Comparison of ENCODE assay signal across 8 cellular contexts in genomic region chr17:7330099-7331015, GRCh38. TPM values are rescaled to one million over a fixed set of nuclear protein-coding genes. Genes with fewer than 3 reads are reported as not detected.
DNase-seq lines count a peak whose midpoint lies in the region; ATAC-seq and TF ChIP-seq lines count a peak whose summit lies in the region.

No MANE protein-coding gene starts in this region.

- POLR2A ChIA-PET in activated CD4-positive, alpha-beta T cell treated with anti-CD3 and anti-CD28 coated beads, Interleukin-2, amount 10 ng/mL, durations not matched to agents 7 days and 5 days (lab: Charles Lee): interaction anchor here (1.1 kb wide), 2 partner anchors 9 to 16 kb away, joined by 3 to 6 read pairs; partner anchors contain the start of gene GPS2

- WGBS in right lobe of liver (ENCODE audit: insufficient coverage, low coverage, low lambda C conversion rate, missing lambda C conversion rate): 61% methylated on average over 7 of the region's 42 CpGs

- H3K36me3 Mint-ChIP-seq in activated CD4-positive, alpha-beta T cell treated with anti-CD3 and anti-CD28 coated beads, Interleukin-2, amount 10 ng/mL, durations not matched to agents 7 days and 5 days (ENCODE audit: low read depth): peaks cover 6% of the 10 kb centered on the region

- ATAC-seq in HG02981 (IDR thresholded peaks at IDR 0.05; ENCODE audit: unreplicated experiment): peak; percentile 42
- peak; percentile 59 to 69 (median 63) for ATAC-seq in right lobe of liver

- intact Hi-C loops in right lobe of liver (cut with DNase I): no loop called here

- no peaks in the 10 kb centered on the region for H3K9me3 ChIP-seq in right lobe of liver

- CTCF ChIA-PET in activated CD4-positive, alpha-beta T cell treated with anti-CD3 and anti-CD28 coated beads, Interleukin-2, amount 10 ng/mL, durations not matched to agents 7 days and 5 days (lab: Charles Lee): interaction anchor here (0.7 to 4.7 kb wide), 13 partner anchors 11 to 253 kb away, joined by 3 to 19 read pairs (median 4); partner anchors contain the start of genes MPDU1, SENP3, TMEM102 and TMEM95

- peak overlapping the region; percentile 76 to 92 (median 79) for H3K27ac ChIP-seq in right lobe of liver

- no peaks in the 10 kb centered on the region for H3K27me3 Mint-ChIP-seq in activated CD4-positive, alpha-beta T cell treated with anti-CD3 and anti-CD28 coated beads, Interleukin-2, amount 10 ng/mL, durations not matched to agents 7 days and 5 days

- H3K27ac Mint-ChIP-seq in activated CD4-positive, alpha-beta T cell treated with anti-CD3 and anti-CD28 coated beads, Interleukin-2, amount 10 ng/mL, durations not matched to agents 7 days and 5 days: peak overlapping the region; percentile 98

- no peaks in the 10 kb centered on the region for H3K27me3 ChIP-seq in right lobe of liver

- H3K4me3 ChIP-seq in right lobe of liver: peak overlapping the region; percentile 98 to 100 (median 99)

- peak overlapping the region; percentile 87 for H3K4me3 Mint-ChIP-seq in activated CD4-positive, alpha-beta T cell treated with anti-CD3 and anti-CD28 coated beads, Interleukin-2, amount 10 ng/mL, durations not matched to agents 7 days and 5 days

- H3K9me3 Mint-ChIP-seq in activated CD4-positive, alpha-beta T cell treated with anti-CD3 and anti-CD28 coated beads, Interleukin-2, amount 10 ng/mL, durations not matched to agents 7 days and 5 days: no peaks in the 10 kb centered on the region

- peaks cover 62% of the 10 kb centered on the region for H3K4me1 Mint-ChIP-seq in activated CD4-positive, alpha-beta T cell treated with anti-CD3 and anti-CD28 coated beads, Interleukin-2, amount 10 ng/mL, durations not matched to agents 7 days and 5 days

- peak; percentile 51 for DNase-seq in NK-92 treated with Interleukin-12 subunit alpha and Interleukin-12 subunit beta, amount 100 ng/mL, for 24 hours (lab: John Stamatoyannopoulos, UW)
- no peak for DNase-seq in NK-92 (lab: John Stamatoyannopoulos, UW; ENCODE audit: unreplicated experiment)
- peak; percentile 78 for DNase-seq in NCI-H2227 treated with DMSO at 0.1 percent for 48 hours (lab: John Stamatoyannopoulos, UW)
- peak; percentile 86 for DNase-seq in activated CD4-positive, alpha-beta T cell treated with anti-CD3 and anti-CD28 coated beads, Interleukin-2, amount 10 ng/mL, durations not matched to agents 7 days and 5 days
- DNase-seq in dermis blood vessel endothelial cell: peak; percentile 87
- DNase-seq in right lobe of liver: peak; percentile 76 to 82 (median 78)
- DNase-seq in stimulated activated CD4-positive, alpha-beta T cell treated with anti-CD3 and anti-CD28 coated beads, Interleukin-4, amount 100 ng/mL, for 4 hours: peak; percentile 72 to 76

- peaks cover 0 to 14% (median 3%) of the 10 kb centered on the region in 4 donors for H3K4me1 ChIP-seq in right lobe of liver

- TF ChIP-seq CTCF in right lobe of liver (IDR thresholded peaks at IDR 0.05): no peak

- TF ChIP-seq POLR2A in right lobe of liver (IDR thresholded peaks at IDR 0.05): no peak

- no peaks in the 10 kb centered on the region for H3K36me3 ChIP-seq in right lobe of liver

RNA-seq across cellular contexts. Expression of gene NEURL4, which starts 1.2 kb away (rescaled TPM):
- total RNA-seq in activated CD4-positive, alpha-beta T cell treated with anti-CD3 and anti-CD28 coated beads, Interleukin-2, amount 10 ng/mL, durations not matched to agents 7 days and 5 days: 10 to 100 TPM; 34.7 to 38.1 TPM
- 17.3 and 23.3 TPM in 2 replicates for total RNA-seq in dermis blood vessel endothelial cell
- total RNA-seq in right lobe of liver: 10 to 100 TPM in 4 of 6 experiments, 1 to 10 TPM in 2; 4.2 to 22.1 (median 10.8) TPM

RNA-seq across cellular contexts. Expression of gene ACAP1, which starts 6.0 kb away (rescaled TPM):
- total RNA-seq in activated CD4-positive, alpha-beta T cell treated with anti-CD3 and anti-CD28 coated beads, Interleukin-2, amount 10 ng/mL, durations not matched to agents 7 days and 5 days: 100 to 1,000 TPM; 727 to 775 TPM
- total RNA-seq in dermis blood vessel endothelial cell (not detected in 2 replicates), right lobe of liver (1 to 10 TPM; 1.6 to 6.8 (median 2.7) TPM)

RNA-seq across cellular contexts. Expression of gene GPS2, which starts 15.2 kb away (rescaled TPM):
- 100 to 1,000 TPM in 1 of 2 experiments, 10 to 100 TPM in 1; 85.9 to 105 TPM for total RNA-seq in activated CD4-positive, alpha-beta T cell treated with anti-CD3 and anti-CD28 coated beads, Interleukin-2, amount 10 ng/mL, durations not matched to agents 7 days and 5 days
- total RNA-seq in dermis blood vessel endothelial cell (45.2 and 45.6 TPM in 2 replicates), right lobe of liver (10 to 100 TPM; 22.0 to 48.1 (median 23.2) TPM)

RNA-seq across cellular contexts. Expression of gene KCTD11, which starts 21.6 kb away (rescaled TPM):
- total RNA-seq in activated CD4-positive, alpha-beta T cell treated with anti-CD3 and anti-CD28 coated beads, Interleukin-2, amount 10 ng/mL, durations not matched to agents 7 days and 5 days: 10 to 100 TPM; 11.2 to 12.5 TPM
- 2.6 and 3.2 TPM in 2 replicates for total RNA-seq in dermis blood vessel endothelial cell
- 1 to 10 TPM; 2.2 to 4.4 (median 2.9) TPM for total RNA-seq in right lobe of liver

RNA-seq across cellular contexts. Expression of gene EIF5A, which starts 22.9 kb away (rescaled TPM):
- 100 to 1,000 TPM; 470 to 502 TPM for total RNA-seq in activated CD4-positive, alpha-beta T cell treated with anti-CD3 and anti-CD28 coated beads, Interleukin-2, amount 10 ng/mL, durations not matched to agents 7 days and 5 days
- 416 and 525 TPM in 2 replicates for total RNA-seq in dermis blood vessel endothelial cell
- 100 to 1,000 TPM; 222 to 299 (median 238) TPM for total RNA-seq in right lobe of liver

Comparison
In these comparisons a context has a peak if more than half of its experiments do, and no peak if none do; other contexts are left out.
1. RNA of gene ACAP1, which starts 6.0 kb away (total RNA-seq): 727 to 775 TPM in activated CD4-positive, alpha-beta T cell treated with anti-CD3 and anti-CD28 coated beads, Interleukin-2, amount 10 ng/mL, durations not matched to agents 7 days and 5 days; 1.6 to 6.8 TPM in right lobe of liver and not detected in dermis blood vessel endothelial cell; every median in the first group is over 10 times any median in the second.